ENCODE assay signal across 23 cellular contexts in genomic region chr1:229716692-229717091, GRCh38.
A peak's percentile ranks its signal among the peaks of the same experiment; 100 is the strongest.
DNase-seq lines count a peak whose midpoint lies in the region; ATAC-seq, FAIRE-seq and TF ChIP-seq lines count a peak whose summit lies in the region.
"Had no signal": no experiment of that assay in that cellular context is flagged by ENCODE, and none has a peak within 500 bp of the region (broad histone marks: within the 10 kb centered on the region; RNA-seq: fewer than 3 reads in every experiment).

No MANE protein-coding gene starts in this region.

- ATAC-seq in left lobe of liver, result peak; percentile 49
- ATAC-seq: CD8-positive, alpha-beta T cell; HCT116 had no signal

- H2BK5ac ChIP-seq in H9 (ENCODE audit: insufficient read length, low read length), result no peak overlapping the region

- H3K79me2 ChIP-seq in H9 (ENCODE audit: insufficient read depth, low read length) (no peaks in the 10 kb centered on the region), astrocyte (ENCODE audit: insufficient read depth, low read length) (no peaks in the 10 kb centered on the region)

- H3K4ac ChIP-seq in H9 (ENCODE audit: low read depth, low read length), result no peak overlapping the region

- no peak overlapping the region for H2BK20ac ChIP-seq in H9 (ENCODE audit: low read depth, low read length, poor library complexity, severe bottlenecking)

- no peak for TF ChIP-seq CTCF in H9 (conservative IDR thresholded peaks at IDR 0.05)
- TF ChIP-seq CTCF in astrocyte (IDR thresholded peaks at IDR 0.05; ENCODE audit: insufficient read depth, low read depth, low read length), result no peak

- no peak overlapping the region for H2BK120ac ChIP-seq in H9 (ENCODE audit: low read depth, low read length, poor library complexity, severe bottlenecking)

- no peak overlapping the region for H3K23ac ChIP-seq in H9 (ENCODE audit: insufficient read length, low read depth, low read length)

- no peak overlapping the region for H4K5ac ChIP-seq in H9 (ENCODE audit: insufficient read length, low read depth, low read length)

- H3K9me3 Mint-ChIP-seq in H9 (peaks cover 11 to 14% of the 10 kb centered on the region in 2 experiments), astrocyte (ENCODE audit: unreplicated experiment) (peaks cover 4% of the 10 kb centered on the region)
- H3K9me3 Mint-ChIP-seq: CD8-positive, alpha-beta T cell had no signal

- H2BK15ac ChIP-seq in H9 (ENCODE audit: low read depth, low read length), result peak overlapping the region; percentile 4; the same call in 1 of the 2 replicates

- no peaks in the 10 kb centered on the region for H3K23me2 ChIP-seq in H9 (ENCODE audit: insufficient read length, low read depth, low read length, poor library complexity, severe bottlenecking)

- H3K4me2 ChIP-seq in H9 (ENCODE audit: insufficient read depth, insufficient read length, low read length) (no peak overlapping the region), astrocyte (ENCODE audit: low read length) (peak overlapping the region; percentile 28)
- H3K4me2 ChIP-seq: BLaER1 treated with 17β-estradiol and CSF1 and Interleukin-3, amounts not matched to agents 10 nM and 100 nM had no signal

- H3K36me3 ChIP-seq in astrocyte (ENCODE audit: insufficient read depth, low read length), result no peaks in the 10 kb centered on the region
- H3K36me3 ChIP-seq: BLaER1 treated with 17β-estradiol and CSF1 and Interleukin-3, amounts not matched to agents 10 nM and 100 nM had no signal

- DNase-seq in H9, result no peak
- no peak for DNase-seq in astrocyte (ENCODE audit: low read depth)
- no peak for DNase-seq in left lobe of liver (ENCODE audit: low spot score)
- DNase-seq in superior temporal gyrus (ENCODE audit: extremely low spot score), result peak; percentile 22
- no peak for DNase-seq in NCI-H2196 (lab: John Stamatoyannopoulos, UW; ENCODE audit: unreplicated experiment)
- no peak for DNase-seq in SHP77 treated with DMSO at 0.1 percent for 48 hours (lab: John Stamatoyannopoulos, UW)
- no peak for DNase-seq in cardiac septum (ENCODE audit: low spot score)
- DNase-seq: CD8-positive, alpha-beta T cell; DND-41; IMR-90; Kasumi-1; MM.1S; NCI-H1092; NCI-H1436 treated with DMSO at 0.1 percent for 48 hours; NCI-H2029 treated with DMSO at 0.1 percent for 48 hours; NCI-H2171; NCI-H446 treated with DMSO at 0.1 percent for 48 hours; OCI-M1; RPMI8226; SIG-M5 had no signal

- FAIRE-seq in astrocyte (lab: Jason Lieb, UNC), result no peak

- H2AFZ ChIP-seq in H9 (ENCODE audit: low read length), result no peak overlapping the region
- peak overlapping the region; percentile 39 for H2AFZ ChIP-seq in astrocyte (ENCODE audit: low read depth, low read length)

- H3K4me1 ChIP-seq in H9 (ENCODE audit: insufficient read depth, low read length), result peaks cover 4% of the 10 kb centered on the region
- peaks cover 10% of the 10 kb centered on the region for H3K4me1 ChIP-seq in astrocyte (ENCODE audit: insufficient read depth, low read length)
- H3K4me1 ChIP-seq: BLaER1 treated with 17β-estradiol and CSF1 and Interleukin-3, amounts not matched to agents 10 nM and 100 nM had no signal

- H3K4me1 Mint-ChIP-seq in H9, result peaks cover 24 to 26% of the 10 kb centered on the region in 2 experiments
- H3K4me1 Mint-ChIP-seq in astrocyte (ENCODE audit: low read depth, unreplicated experiment), result peaks cover 14% of the 10 kb centered on the region

- no peak overlapping the region for H3K56ac ChIP-seq in H9 (ENCODE audit: insufficient read length, low read depth, low read length)

- no peak overlapping the region for H4K8ac ChIP-seq in H9 (replicated peaks; ENCODE audit: insufficient read length, low read depth, low read length)

- H3K9ac ChIP-seq in H9 (ENCODE audit: extremely low read depth, insufficient read length, low read length) (no peak overlapping the region), astrocyte (ENCODE audit: low read length) (no peak overlapping the region)
- H3K9ac ChIP-seq: BLaER1 treated with 17β-estradiol and CSF1 and Interleukin-3, amounts not matched to agents 10 nM and 100 nM had no signal

- H3K27ac Mint-ChIP-seq in H9 (peak overlapping the region in 1 of 3 experiments; percentile 16; a peak in 1 of 7 replicates), astrocyte (ENCODE audit: unreplicated experiment) (peak overlapping the region; percentile 68)
- H3K27ac Mint-ChIP-seq: CD8-positive, alpha-beta T cell had no signal

- no peak overlapping the region for H3K14ac ChIP-seq in H9 (ENCODE audit: insufficient read depth, low read length)

- H3K27me3 ChIP-seq in H9 (ENCODE audit: insufficient read depth, low read length) (no peaks in the 10 kb centered on the region), astrocyte (ENCODE audit: insufficient read depth, low read length) (no peaks in the 10 kb centered on the region)
- H3K27me3 ChIP-seq: BLaER1 treated with 17β-estradiol and CSF1 and Interleukin-3, amounts not matched to agents 10 nM and 100 nM had no signal

- no peak overlapping the region for H3K4me3 ChIP-seq in astrocyte (ENCODE audit: insufficient read depth, low read depth, low read length)
- H3K4me3 ChIP-seq: BLaER1 treated with 17β-estradiol and CSF1 and Interleukin-3, amounts not matched to agents 10 nM and 100 nM had no signal

- H3T11ph ChIP-seq in H9 (ENCODE audit: low read length), result no peak overlapping the region

- H3K18ac ChIP-seq in H9 (ENCODE audit: insufficient read length, low read depth, low read length), result no peak overlapping the region

- intact Hi-C loops in cardiac septum (cut with DNase I), result no loop called here

- H2BK12ac ChIP-seq in H9 (ENCODE audit: insufficient read length, low read depth, low read length), result peak overlapping the region; percentile 19

- H2AK5ac ChIP-seq in H9 (ENCODE audit: insufficient read length, low read length), result no peak overlapping the region

- H3K27ac ChIP-seq in H9 (ENCODE audit: insufficient read length, low read depth, low read length) (no peak overlapping the region), astrocyte (ENCODE audit: low read depth, low read length) (peak overlapping the region; percentile 37)
- H3K27ac ChIP-seq: BLaER1 treated with 17β-estradiol and CSF1 and Interleukin-3, amounts not matched to agents 10 nM and 100 nM; HL-60 had no signal

- no peak overlapping the region for H4K91ac ChIP-seq in H9 (ENCODE audit: insufficient read length, low read depth, low read length)

- H3K36me3 Mint-ChIP-seq in H9 (ENCODE audit: insufficient read depth in 1 of 3, low read depth in 3 of 3) (peaks cover 0 to 16% (median 2%) of the 10 kb centered on the region in 3 experiments; a peak in 4 of 7 replicates), astrocyte (ENCODE audit: low read depth, unreplicated experiment) (peaks cover 2% of the 10 kb centered on the region)
- H3K36me3 Mint-ChIP-seq: CD8-positive, alpha-beta T cell had no signal

- no peak overlapping the region for H3K4me3 Mint-ChIP-seq in H9
- no peak overlapping the region for H3K4me3 Mint-ChIP-seq in astrocyte (ENCODE audit: unreplicated experiment)
- H3K4me3 Mint-ChIP-seq: CD8-positive, alpha-beta T cell had no signal

- H3K79me1 ChIP-seq in H9 (ENCODE audit: insufficient read depth, low read depth, low read length, poor library complexity, severe bottlenecking), result no peaks in the 10 kb centered on the region

- H4K20me1 ChIP-seq in H9 (ENCODE audit: control insufficient read depth, insufficient read depth, insufficient read length) (no peaks in the 10 kb centered on the region), astrocyte (ENCODE audit: insufficient read depth, low read length) (no peaks in the 10 kb centered on the region)
- H4K20me1 ChIP-seq: BLaER1 treated with 17β-estradiol and CSF1 and Interleukin-3, amounts not matched to agents 10 nM and 100 nM had no signal

- WGBS in H9 (ENCODE audit: extremely low coverage, insufficient read length, low lambda C conversion rate), result no CpG with 5 or more reads among the region's 6 CpGs

- H3K9me3 ChIP-seq in H9 (ENCODE audit: control insufficient read depth, low read depth, low read length), result no peaks in the 10 kb centered on the region
- no peaks in the 10 kb centered on the region for H3K9me3 ChIP-seq in astrocyte (ENCODE audit: insufficient read depth, low read depth, low read length)

- no peaks in the 10 kb centered on the region for H3K27me3 Mint-ChIP-seq in H9 (ENCODE audit: low read depth)
- no peaks in the 10 kb centered on the region for H3K27me3 Mint-ChIP-seq in astrocyte (ENCODE audit: low read depth, unreplicated experiment)
